24 cellular contexts compared by ENCODE assay signal in genomic region chr11:92024788-92025187, GRCh38.
DNase-seq lines count a peak whose midpoint lies in the region; ATAC-seq, FAIRE-seq and TF ChIP-seq lines count a peak whose summit lies in the region.
"Had no signal": no experiment of that assay in that cellular context is flagged by ENCODE, and none has a peak within 500 bp of the region (broad histone marks: within the 10 kb centered on the region; RNA-seq: fewer than 3 reads in every experiment).

No MANE protein-coding gene starts in this region.

- H3K4me3 ChIP-seq in PC-3 (ENCODE audit: low read length) (no peak overlapping the region), RWPE2 (ENCODE audit: severe bottlenecking) (no peak overlapping the region), bronchial epithelial cell (ENCODE audit: low read depth, low read length) (no peak overlapping the region)
- H3K4me3 ChIP-seq: BLaER1 had no signal

- H3K36me3 ChIP-seq in PC-3 (ENCODE audit: low read depth, low read length): no peaks in the 10 kb centered on the region
- H3K36me3 ChIP-seq in RWPE2 (ENCODE audit: low read depth): no peaks in the 10 kb centered on the region
- H3K36me3 ChIP-seq in bronchial epithelial cell (ENCODE audit: control insufficient read depth, insufficient read depth, low read length): no peaks in the 10 kb centered on the region
- H3K36me3 ChIP-seq: BE2C, BLaER1 had no signal

- H3K4me1 ChIP-seq in PC-3 (ENCODE audit: insufficient read depth, low read length) (0 out of 2 replicates have a peak, but pooled peaks cover 4% of the 10 kb centered on the region), RWPE2 (ENCODE audit: insufficient read depth, poor library complexity, severe bottlenecking) (no peaks in the 10 kb centered on the region)
- H3K4me1 ChIP-seq: BE2C, BLaER1 had no signal

- no peak overlapping the region for H3K27ac ChIP-seq in PC-3 (ENCODE audit: low read length)
- no peak overlapping the region for H3K27ac ChIP-seq in RWPE2 (ENCODE audit: poor library complexity, severe bottlenecking)
- H3K27ac ChIP-seq: BLaER1 had no signal

- H4K20me1 ChIP-seq in PC-3 (ENCODE audit: low read length): no peaks in the 10 kb centered on the region
- H4K20me1 ChIP-seq: BLaER1 had no signal

- POLR2A ChIA-PET in PC-3 (lab: Charles Lee; ENCODE audit: unreplicated experiment): no interaction called here

- no peak overlapping the region for H3K4me2 ChIP-seq in PC-3 (ENCODE audit: low read length)
- H3K4me2 ChIP-seq: BLaER1 had no signal

- DNase-seq in PC-3: peak; percentile 58
- no peak for DNase-seq in RWPE2 (ENCODE audit: low spot score)
- DNase-seq in bronchial epithelial cell (ENCODE audit: low read depth): peak; percentile 66
- DNase-seq in SKM-1 (lab: John Stamatoyannopoulos, UW; ENCODE audit: unreplicated experiment): no peak
- DNase-seq in H4 (ENCODE audit: low spot score): no peak
- DNase-seq in GF-D8 (lab: John Stamatoyannopoulos, UW): no peak
- DNase-seq: 8988T; ACHN; BE2C; C1 segment of cervical spinal cord; CD4-positive, alpha-beta memory T cell; CD4-positive, CD25-positive, alpha-beta regulatory T cell; CD8-positive, alpha-beta memory T cell; COR-L47; DMS 273 treated with DMSO at 0.1 percent for 48 hours; DMS153; DMS53; DMS79; DND-41; EL; GDM1 had no signal

- H3K9me3 ChIP-seq in PC-3 (ENCODE audit: low read length): peaks cover 15% of the 10 kb centered on the region; the same call in 1 of the 2 replicates
- no peaks in the 10 kb centered on the region for H3K9me3 ChIP-seq in RWPE2 (ENCODE audit: severe bottlenecking)
- H3K9me3 ChIP-seq: BE2C, BLaER1 had no signal

- no peaks in the 10 kb centered on the region for H3K27me3 ChIP-seq in PC-3 (ENCODE audit: low read length)
- no peaks in the 10 kb centered on the region for H3K27me3 ChIP-seq in RWPE2 (ENCODE audit: insufficient read depth, poor library complexity, severe bottlenecking)
- no peaks in the 10 kb centered on the region for H3K27me3 ChIP-seq in bronchial epithelial cell (ENCODE audit: control insufficient read depth, insufficient read depth, low read length)
- H3K27me3 ChIP-seq: BE2C, BLaER1 had no signal

- CTCF ChIA-PET in PC-3 (lab: Charles Lee): no interaction called here

- intact Hi-C loops in PC-3 (cut with micrococcal nuclease): no loop called here

- H3F3A ChIP-seq in PC-3 (ENCODE audit: low read length, unreplicated experiment): no peaks in the 10 kb centered on the region

- no peaks in the 10 kb centered on the region for H3K9me2 ChIP-seq in PC-3 (replicated peaks; ENCODE audit: low read length)

- ATAC-seq in PC-3: no peak
- ATAC-seq in RWPE2 (ENCODE audit: low read depth): peak; percentile 75; the same call in 2 of the 3 replicates

- TF ChIP-seq CTCF in PC-3 (conservative IDR thresholded peaks at IDR 0.05; ENCODE audit: low read depth, low read length) (no peak), RWPE2 (IDR thresholded peaks at IDR 0.05; ENCODE audit: poor library complexity, severe bottlenecking) (no peak), bronchial epithelial cell (IDR thresholded peaks at IDR 0.05; ENCODE audit: insufficient read depth, low read length, severe bottlenecking) (no peak)

- no peaks in the 10 kb centered on the region for H3K79me2 ChIP-seq in PC-3 (ENCODE audit: low read length)

- BruUV-seq in PC-3 (replicated peaks; lab: Mats Ljungman, UMichigan): no TSS peak

- H2AFZ ChIP-seq in PC-3 (ENCODE audit: low read length): no peak overlapping the region

- no peak overlapping the region for H3K9ac ChIP-seq in PC-3 (ENCODE audit: low read length)
- H3K9ac ChIP-seq: BLaER1 had no signal

- no peak for FAIRE-seq in bronchial epithelial cell (lab: Jason Lieb, UNC)
- FAIRE-seq: A204.1, GM12891 had no signal

Comparison
In these comparisons a context has a peak if more than half of its experiments do, and no peak if none do; other contexts are left out.
1. DNase-seq: peak in PC-3 (single experiment) and bronchial epithelial cell (single experiment); none in RWPE2 (single experiment), SKM-1 (single experiment), H4 (single experiment) and GF-D8 (single experiment).